ENCODE assay signal across 1 cellular context in genomic region chr4:16000708-16001483, GRCh38.
TF ChIP-seq lines count a peak whose summit lies in the region.

No MANE protein-coding gene starts in this region.

TF ChIP-seq in HCT116, 20 proteins besides CTCF, POLR2A, EP300 and RAD21 (continued from another document):
- TF ChIP-seq ZBTB33 (IDR thresholded peaks at IDR 0.05; ENCODE audit: extremely low read depth, insufficient replicate concordance, low read length) (no peak), MAX (IDR thresholded peaks at IDR 0.05) (no peak), SRF (IDR thresholded peaks at IDR 0.05; ENCODE audit: low read depth) (no peak), SP1 (IDR thresholded peaks at IDR 0.05; ENCODE audit: low read depth) (no peak), TCF7L2 (IDR thresholded peaks at IDR 0.05; ENCODE audit: borderline replicate concordance, extremely low read depth, insufficient read depth, insufficient read length) (no peak), CBX3 (IDR thresholded peaks at IDR 0.05; ENCODE audit: low read depth) (no peak), POLR2AphosphoS5 (IDR thresholded peaks at IDR 0.05; ENCODE audit: low read depth, low read length) (no peak), FOSL1 (IDR thresholded peaks at IDR 0.05; ENCODE audit: low read depth) (no peak), ZNF274 (IDR thresholded peaks at IDR 0.05; ENCODE audit: low read depth, low read length) (no peak), REST (IDR thresholded peaks at IDR 0.05; ENCODE audit: low read depth) (no peak), JUND (IDR thresholded peaks at IDR 0.05) (no peak), ELF1 (IDR thresholded peaks at IDR 0.05; ENCODE audit: borderline replicate concordance, low read depth) (no peak), ZFX (IDR thresholded peaks at IDR 0.05) (no peak), YY1 (IDR thresholded peaks at IDR 0.05; ENCODE audit: extremely low read depth, insufficient replicate concordance, low read depth, low read length) (no peak), EZH2phosphoT487 (IDR thresholded peaks at IDR 0.05; ENCODE audit: borderline replicate concordance) (no peak), EGR1 (IDR thresholded peaks at IDR 0.05; ENCODE audit: low read depth) (no peak)
